10 cellular contexts compared by ENCODE assay signal in the genomic region with DNA sequence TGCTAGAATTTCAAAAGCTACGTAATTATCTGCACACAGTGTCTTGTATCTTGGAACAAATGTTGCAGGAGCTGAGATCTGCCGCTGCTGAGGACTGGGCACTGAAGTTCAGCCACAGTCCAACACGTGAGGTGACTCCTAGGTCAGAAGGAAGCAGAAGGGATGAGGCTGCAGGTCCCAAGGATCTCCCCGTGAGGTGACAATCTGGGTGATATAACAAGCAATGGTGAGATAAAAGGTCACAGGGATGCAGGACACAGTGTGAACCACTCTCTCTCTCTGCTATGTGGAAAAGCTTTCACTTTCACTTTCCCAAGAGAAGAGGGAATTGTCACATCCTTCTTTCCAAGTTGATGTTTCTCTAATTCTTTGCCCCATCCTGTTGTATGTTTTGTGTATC.
DNase-seq lines count a peak whose midpoint lies in the region; ATAC-seq, FAIRE-seq and TF ChIP-seq lines count a peak whose summit lies in the region.
"Had no signal": no experiment of that assay in that cellular context is flagged by ENCODE, and none has a peak within 500 bp of the region (broad histone marks: within the 10 kb centered on the region; RNA-seq: fewer than 3 reads in every experiment).

No MANE protein-coding gene starts in this region.

- TF ChIP-seq CTCF in A549 (IDR thresholded peaks at IDR 0.05) (no peak), mucosa of descending colon (IDR thresholded peaks at IDR 0.05) (no peak), GM13976 (IDR thresholded peaks at IDR 0.05; ENCODE audit: borderline replicate concordance, control extremely low read depth, extremely low read depth, insufficient read depth, missing control alignments) (no peak)

- H3K4me1 ChIP-seq in A549 (no peaks in the 10 kb centered on the region), duodenal mucosa (ENCODE audit: control insufficient read depth in 1 of 2, insufficient read depth in 2 of 2, low read length in 2 of 2) (no peaks in the 10 kb centered on the region), mucosa of descending colon (ENCODE audit: low read depth) (no peaks in the 10 kb centered on the region)

- TF ChIP-seq RAD21 in A549 (conservative IDR thresholded peaks at IDR 0.05 in 1 of 2, IDR thresholded peaks at IDR 0.05 in 1 of 2) = no peak

- POLR2A ChIA-PET in A549 (lab: Yijun Ruan, JAX) = no interaction called here

- in situ Hi-C loops in GM13976 (cut with MboI; ENCODE audit: low sequenced_read_pairs, unreplicated experiment) = no loop called here

- no peak for TF ChIP-seq POLR2A in A549 (IDR thresholded peaks at IDR 0.05; ENCODE audit: low read length)

- intact Hi-C loops in mucosa of descending colon (cut with DNase I, micrococcal nuclease) = no loop called here

- H3K9me3 ChIP-seq in A549 = no peaks in the 10 kb centered on the region
- H3K9me3 ChIP-seq in duodenal mucosa (ENCODE audit: control insufficient read depth in 1 of 2, low read length in 2 of 2) = no peaks in the 10 kb centered on the region
- H3K9me3 ChIP-seq in mucosa of descending colon = no peaks in the 10 kb centered on the region

- 0 out of 3 replicates have a peak overlapping the region, but pooled peaks have one; percentile 19 for H3K4me2 ChIP-seq in A549

- DNase-seq in A549 (ENCODE audit: low read depth in 1 of 2, low spot score in 1 of 2) (no peak), LHCN-M2 (ENCODE audit: low read depth) (peak; percentile 40), mucosa of descending colon (no peak), T-helper 9 cell (no peak), GM13976 (ENCODE audit: low spot score) (no peak), putamen (ENCODE audit: low spot score) (no peak)
- DNase-seq: NCI-H526 had no signal

- CTCF ChIA-PET in A549 (lab: Yijun Ruan, JAX) = interaction anchor here (2.5 kb wide), 1 partner anchor 9 kb away, joined by 6 read pairs; no protein-coding TSS in a partner anchor

- no peak overlapping the region for H3K9ac ChIP-seq in duodenal mucosa (ENCODE audit: low read depth in 1 of 2, low read length in 2 of 2)

- H3K4me3 ChIP-seq in A549 (no peak overlapping the region), duodenal mucosa (ENCODE audit: low read depth in 1 of 2, low read length in 2 of 2) (peak overlapping the region; percentile 36 to 62), mucosa of descending colon (no peak overlapping the region)
- H3K4me3 ChIP-seq: lung had no signal

- H3K36me3 ChIP-seq in duodenal mucosa (ENCODE audit: control insufficient read depth in 1 of 2, insufficient read depth in 2 of 2, low read length in 2 of 2) (no peaks in the 10 kb centered on the region), mucosa of descending colon (ENCODE audit: low read depth) (no peaks in the 10 kb centered on the region)

- WGBS in A549 (ENCODE audit: missing lambda C conversion rate) = 71% methylated on average over 4 of the region's 4 CpGs

- ATAC-seq in A549 = no peak
- peak; percentile 35 for ATAC-seq in mucosa of descending colon
- ATAC-seq in HG02981 (IDR thresholded peaks at IDR 0.05; ENCODE audit: unreplicated experiment) = no peak

- FAIRE-seq in A549 (lab: Jason Lieb, UNC) = no peak

- H3K27ac ChIP-seq in A549 = no peak overlapping the region
- H3K27ac ChIP-seq in duodenal mucosa (ENCODE audit: low read depth, low read length) = no peak overlapping the region

- H3K27me3 ChIP-seq in duodenal mucosa (ENCODE audit: control insufficient read depth in 1 of 2, insufficient read depth in 2 of 2, low read length in 2 of 2) = no peaks in the 10 kb centered on the region

- no peak for TF ChIP-seq EP300 in A549 (IDR thresholded peaks at IDR 0.05)

TF ChIP-seq in A549, 52 proteins besides CTCF, POLR2A, EP300 and RAD21:
- no peak for TF ChIP-seq KDM1A (IDR thresholded peaks at IDR 0.05; ENCODE audit: low read depth)
- TF ChIP-seq ZSCAN20 (CRISPR knock-in tag; IDR thresholded peaks at IDR 0.05) = no peak

Comparison
In these comparisons a context has a peak if more than half of its experiments do, and no peak if none do; other contexts are left out.
1. H3K4me3 ChIP-seq: peak in duodenal mucosa (2 of 2); none in A549 (single experiment) and mucosa of descending colon (single experiment).